13 cellular contexts compared by ENCODE assay signal in genomic region chr3:64417816-64418215, GRCh38.
DNase-seq lines count a peak whose midpoint lies in the region; ATAC-seq, FAIRE-seq and TF ChIP-seq lines count a peak whose summit lies in the region.
"Had no signal": no experiment of that assay in that cellular context is flagged by ENCODE, and none has a peak within 500 bp of the region (broad histone marks: within the 10 kb centered on the region; RNA-seq: fewer than 3 reads in every experiment).

No MANE protein-coding gene starts in this region.

- no peak overlapping the region for H3K4me3 Mint-ChIP-seq in activated T-helper 1 cell treated with anti-CD3 and anti-CD28 coated beads, Interleukin-12 subunit alpha, Interleukin-12 subunit beta, Interleukin-2, Interleukin-4 antibody, amounts not matched to agents 30 ng/mL and 10 ng/mL and 1 ng/mL, durations not matched to agents 14 hours and 24 hours and 36 hours
- H3K4me3 Mint-ChIP-seq: CD4-positive, CD25-positive, alpha-beta regulatory T cell; immature natural killer cell had no signal

- H3K9me3 Mint-ChIP-seq in activated T-helper 1 cell treated with anti-CD3 and anti-CD28 coated beads, Interleukin-12 subunit alpha, Interleukin-12 subunit beta, Interleukin-2, Interleukin-4 antibody, amounts not matched to agents 30 ng/mL and 10 ng/mL and 1 ng/mL, durations not matched to agents 14 hours and 24 hours and 36 hours, result no peaks in the 10 kb centered on the region

- FAIRE-seq in D721Med (lab: Jason Lieb, UNC) (peak; percentile 44), HTR-8/SVneo (lab: Jason Lieb, UNC) (no peak)
- FAIRE-seq: GM18507 had no signal

- H3K4me1 ChIP-seq in lower lobe of right lung, result no peaks in the 10 kb centered on the region

- DNase-seq in D721Med (ENCODE audit: insufficient read length, low spot score), result no peak
- DNase-seq in HT1080 (ENCODE audit: low read depth), result peak; percentile 84
- peak; percentile 89 for DNase-seq in astrocyte of the hippocampus (ENCODE audit: low read depth, low spot score)
- no peak for DNase-seq in lower lobe of right lung
- DNase-seq in HTR-8/SVneo (ENCODE audit: insufficient read length, low spot score), result no peak
- no peak for DNase-seq in activated T-helper 1 cell treated with anti-CD3 and anti-CD28 coated beads, Interleukin-12 subunit alpha, Interleukin-12 subunit beta, Interleukin-2, Interleukin-4 antibody, amounts not matched to agents 30 ng/mL and 10 ng/mL and 1 ng/mL, durations not matched to agents 14 hours and 24 hours and 36 hours (ENCODE audit: low spot score)
- no peak for DNase-seq in NCI-H1105 (lab: John Stamatoyannopoulos, UW)
- DNase-seq: CD4-positive, CD25-positive, alpha-beta regulatory T cell; H7; immature natural killer cell; NCI-H446 had no signal

- H3K36me3 Mint-ChIP-seq in activated T-helper 1 cell treated with anti-CD3 and anti-CD28 coated beads, Interleukin-12 subunit alpha, Interleukin-12 subunit beta, Interleukin-2, Interleukin-4 antibody, amounts not matched to agents 30 ng/mL and 10 ng/mL and 1 ng/mL, durations not matched to agents 14 hours and 24 hours and 36 hours (ENCODE audit: low read depth), result no peaks in the 10 kb centered on the region
- H3K36me3 Mint-ChIP-seq: CD4-positive, CD25-positive, alpha-beta regulatory T cell; immature natural killer cell had no signal

- H3K27me3 Mint-ChIP-seq in activated T-helper 1 cell treated with anti-CD3 and anti-CD28 coated beads, Interleukin-12 subunit alpha, Interleukin-12 subunit beta, Interleukin-2, Interleukin-4 antibody, amounts not matched to agents 30 ng/mL and 10 ng/mL and 1 ng/mL, durations not matched to agents 14 hours and 24 hours and 36 hours (ENCODE audit: insufficient read depth), result peaks cover 2% of the 10 kb centered on the region
- H3K27me3 Mint-ChIP-seq: CD4-positive, CD25-positive, alpha-beta regulatory T cell had no signal

- no peaks in the 10 kb centered on the region for H3K4me1 Mint-ChIP-seq in activated T-helper 1 cell treated with anti-CD3 and anti-CD28 coated beads, Interleukin-12 subunit alpha, Interleukin-12 subunit beta, Interleukin-2, Interleukin-4 antibody, amounts not matched to agents 30 ng/mL and 10 ng/mL and 1 ng/mL, durations not matched to agents 14 hours and 24 hours and 36 hours (ENCODE audit: low read depth)
- H3K4me1 Mint-ChIP-seq: CD4-positive, CD25-positive, alpha-beta regulatory T cell; immature natural killer cell had no signal

- intact Hi-C loops in lower lobe of right lung (cut with DNase I), result no loop called here
- intact Hi-C loops in activated T-helper 1 cell treated with anti-CD3 and anti-CD28 coated beads, Interleukin-12 subunit alpha, Interleukin-12 subunit beta, Interleukin-2, Interleukin-4 antibody, amounts not matched to agents 30 ng/mL and 10 ng/mL and 1 ng/mL, durations not matched to agents 14 hours and 24 hours and 36 hours (cut with micrococcal nuclease), result no loop called here

- H3K27ac Mint-ChIP-seq in activated T-helper 1 cell treated with anti-CD3 and anti-CD28 coated beads, Interleukin-12 subunit alpha, Interleukin-12 subunit beta, Interleukin-2, Interleukin-4 antibody, amounts not matched to agents 30 ng/mL and 10 ng/mL and 1 ng/mL, durations not matched to agents 14 hours and 24 hours and 36 hours, result no peak overlapping the region
- H3K27ac Mint-ChIP-seq: CD4-positive, CD25-positive, alpha-beta regulatory T cell; immature natural killer cell had no signal

- no peaks in the 10 kb centered on the region for H3K36me3 ChIP-seq in lower lobe of right lung

- ATAC-seq in lower lobe of right lung (no peak), HG02623 (IDR thresholded peaks at IDR 0.05; ENCODE audit: unreplicated experiment) (no peak)

- no peak for TF ChIP-seq CTCF in D721Med (IDR thresholded peaks at IDR 0.05; ENCODE audit: insufficient read depth, missing control alignments)
- TF ChIP-seq CTCF in lower lobe of right lung (IDR thresholded peaks at IDR 0.05), result no peak

- no peaks in the 10 kb centered on the region for H3K9me3 ChIP-seq in lower lobe of right lung

- H3K27ac ChIP-seq in lower lobe of right lung, result peak overlapping the region; percentile 5

- H3K4me3 ChIP-seq in lower lobe of right lung, result no peak overlapping the region

- H3K27me3 ChIP-seq in lower lobe of right lung (ENCODE audit: low read depth), result no peaks in the 10 kb centered on the region

Comparison
In these comparisons a context has a peak if more than half of its experiments do, and no peak if none do; other contexts are left out.
1. DNase-seq: peak in HT1080 (single experiment) and astrocyte of the hippocampus (single experiment); none in D721Med (single experiment), lower lobe of right lung (single experiment), HTR-8/SVneo (single experiment), activated T-helper 1 cell treated with anti-CD3 and anti-CD28 coated beads, Interleukin-12 subunit alpha, Interleukin-12 subunit beta, Interleukin-2, Interleukin-4 antibody, amounts not matched to agents 30 ng/mL and 10 ng/mL and 1 ng/mL, durations not matched to agents 14 hours and 24 hours and 36 hours (single experiment) and NCI-H1105 (single experiment).